In the genomic region with DNA sequence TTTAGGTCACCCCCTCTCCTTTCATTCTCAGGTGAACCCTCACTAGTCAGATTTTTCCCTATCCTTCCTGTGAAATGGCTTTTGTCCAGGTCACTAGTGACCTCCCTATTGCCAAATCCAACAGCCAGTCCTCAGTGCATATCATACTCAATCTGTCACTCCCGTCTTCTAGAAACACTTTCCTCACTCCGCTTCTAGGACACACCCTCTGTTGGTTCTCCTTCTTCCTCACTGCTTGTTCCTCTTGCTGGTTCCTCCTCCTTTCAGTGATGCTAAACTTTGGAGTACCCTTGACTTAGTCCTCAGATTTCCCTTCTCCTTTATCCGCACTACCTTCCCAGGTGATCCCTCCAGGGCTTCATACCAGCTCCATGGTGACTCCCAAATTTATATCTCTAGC, we compare ENCODE assay signal across 12 cellular contexts.
"Had no signal": no experiment of that assay in that cellular context is flagged by ENCODE, and none has a peak within 500 bp of the region (broad histone marks: within the 10 kb centered on the region; RNA-seq: fewer than 3 reads in every experiment).

No MANE protein-coding gene starts in this region.

- DNase-seq: activated CD4-positive, alpha-beta memory T cell treated with anti-CD3 and anti-CD28 coated beads for 36 hours; activated effector memory CD4-positive, alpha-beta T cell treated with anti-CD3 and anti-CD28 coated beads, Interleukin-2, amount 50 U/mL, for 16 hours; activated T-cell treated with anti-CD3 and anti-CD28 coated beads, Interleukin-2, amount 50 U/mL, for 4 hours; anterior cingulate cortex; left ventricle myocardium inferior; mesenchymal stem cell; nephron progenitor cell; sigmoid colon; stimulated activated naive CD4-positive, alpha-beta T cell treated with Interleukin-2 at 50 U/mL for 16 hours; T-helper 17 cell; testis had no signal

- H3K4me3 ChIP-seq: esophagus muscularis mucosa, left ventricle myocardium inferior, sigmoid colon, testis had no signal

- ATAC-seq: activated T-cell treated with anti-CD3 and anti-CD28 coated beads, Interleukin-2, amount 50 U/mL, for 4 hours; T-helper 17 cell had no signal

- H3K36me3 ChIP-seq: esophagus muscularis mucosa, left ventricle myocardium inferior, sigmoid colon had no signal

- H3K27me3 ChIP-seq: testis had no signal

- H3K27ac ChIP-seq: esophagus muscularis mucosa, left ventricle myocardium inferior, sigmoid colon, testis had no signal

- H3K9me3 ChIP-seq: esophagus muscularis mucosa, left ventricle myocardium inferior, sigmoid colon, testis had no signal

- H3K4me1 ChIP-seq: testis had no signal
